ENCODE assay signal across 24 cellular contexts in the genomic region with DNA sequence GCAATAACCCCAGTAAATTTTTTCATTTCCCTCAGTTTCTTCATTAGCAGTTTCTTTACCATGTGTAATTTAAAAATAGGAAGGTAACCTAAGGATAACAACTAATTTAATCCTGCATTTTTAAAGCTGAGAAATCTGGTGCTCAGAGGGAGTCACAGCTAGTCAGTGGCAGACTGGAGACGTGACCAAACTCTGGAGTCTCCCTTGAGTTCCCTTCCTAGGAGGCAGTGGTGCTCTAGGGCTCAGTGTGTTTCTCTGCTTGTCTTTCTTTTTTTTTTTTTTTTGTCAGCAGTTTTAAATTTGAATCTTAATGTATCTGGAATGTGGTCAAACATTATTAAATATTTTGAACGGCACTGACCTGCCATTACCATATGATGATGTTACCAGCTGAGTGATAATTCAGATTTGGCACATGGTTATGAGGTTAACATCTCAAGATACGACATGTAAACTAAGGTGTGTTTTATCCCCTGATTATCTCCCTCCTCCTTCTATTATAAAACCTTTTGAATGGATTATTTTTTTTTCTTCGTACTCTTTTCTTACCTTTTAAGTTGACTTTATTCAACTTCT.
"Had no signal": no experiment of that assay in that cellular context is flagged by ENCODE, and none has a peak within 500 bp of the region (broad histone marks: within the 10 kb centered on the region; RNA-seq: fewer than 3 reads in every experiment).

No MANE protein-coding gene starts in this region.

- H3K9me3 ChIP-seq: neutrophil, psoas muscle, right lobe of liver, testis, tibial nerve, upper lobe of right lung, vagina had no signal

- H3K4me1 ChIP-seq: psoas muscle, right lobe of liver, spleen, testis, tibial nerve, upper lobe of right lung, vagina had no signal

- H3K4me3 Mint-ChIP-seq: endodermal cell; naive thymus-derived CD4-positive, alpha-beta T cell; nephron progenitor cell; stimulated activated naive B cell treated with anti-CD40 and anti-IgM and Interleukin-4, amounts not matched to agents 10 μg/mL and 1 μg/mL and 100 μg/mL, for 72 hours; stimulated activated naive CD8-positive, alpha-beta T cell treated with anti-CD3 and anti-CD28 coated beads, Interleukin-15, amount 100 ng/mL, for 72 hours had no signal

- H3K27me3 Mint-ChIP-seq: naive thymus-derived CD4-positive, alpha-beta T cell; stimulated activated naive B cell treated with anti-CD40 and anti-IgM and Interleukin-4, amounts not matched to agents 10 μg/mL and 1 μg/mL and 100 μg/mL, for 72 hours; stimulated activated naive CD8-positive, alpha-beta T cell treated with anti-CD3 and anti-CD28 coated beads, Interleukin-15, amount 100 ng/mL, for 72 hours had no signal

- ATAC-seq: esophagus mucosa; left colon; left ventricle myocardium superior; naive thymus-derived CD4-positive, alpha-beta T cell; psoas muscle; right lobe of liver; stimulated activated naive B cell treated with anti-CD40 and anti-IgM and Interleukin-4, amounts not matched to agents 10 μg/mL and 1 μg/mL and 100 μg/mL, for 72 hours; stimulated activated naive CD8-positive, alpha-beta T cell treated with anti-CD3 and anti-CD28 coated beads, Interleukin-15, amount 100 ng/mL, for 72 hours; upper lobe of right lung had no signal

- DNase-seq: effector CD4-positive, alpha-beta T cell; endodermal cell; foreskin fibroblast; left colon; left ventricle myocardium superior; naive thymus-derived CD4-positive, alpha-beta T cell; nephron progenitor cell; psoas muscle; retina; right lobe of liver; spleen; stimulated activated CD4-positive, alpha-beta T cell treated with anti-CD3 and anti-CD28 coated beads, Interleukin-15, amount 100 ng/mL, for 24 hours; stimulated activated CD4-positive, alpha-beta T cell treated with anti-CD3 and anti-CD28 coated beads, Interleukin-1b, Interleukin-23, amount 100 ng/mL, for 48 hours; stimulated activated CD4-positive, alpha-beta T cell treated with anti-CD3 and anti-CD28 coated beads, Interleukin-4, amount 100 ng/mL, for 24 hours; stimulated activated naive B cell treated with anti-CD40 and anti-IgM and Interleukin-4, amounts not matched to agents 10 μg/mL and 1 μg/mL and 100 μg/mL, for 72 hours; stimulated activated naive CD8-positive, alpha-beta T cell treated with anti-CD3 and anti-CD28 coated beads, Interleukin-15, amount 100 ng/mL, for 72 hours; testis; upper lobe of right lung had no signal

- H3K36me3 ChIP-seq: neutrophil, right lobe of liver, spleen, tibial nerve, upper lobe of right lung, vagina had no signal

- H3K4me3 ChIP-seq: coronary artery, lung, psoas muscle, right lobe of liver, spleen, testis, tibial nerve, upper lobe of right lung, vagina had no signal

- H3K4me1 Mint-ChIP-seq: endodermal cell; naive thymus-derived CD4-positive, alpha-beta T cell; nephron progenitor cell; stimulated activated naive B cell treated with anti-CD40 and anti-IgM and Interleukin-4, amounts not matched to agents 10 μg/mL and 1 μg/mL and 100 μg/mL, for 72 hours; stimulated activated naive CD8-positive, alpha-beta T cell treated with anti-CD3 and anti-CD28 coated beads, Interleukin-15, amount 100 ng/mL, for 72 hours had no signal

- H3K9me3 Mint-ChIP-seq: endodermal cell had no signal

- H3K27ac ChIP-seq: coronary artery, neutrophil, psoas muscle, right lobe of liver, spleen, testis, tibial nerve, upper lobe of right lung, vagina had no signal

- H3K27me3 ChIP-seq: neutrophil, right lobe of liver, spleen, testis, tibial nerve, upper lobe of right lung, vagina had no signal

- H3K27ac Mint-ChIP-seq: endodermal cell; naive thymus-derived CD4-positive, alpha-beta T cell; nephron progenitor cell; stimulated activated naive B cell treated with anti-CD40 and anti-IgM and Interleukin-4, amounts not matched to agents 10 μg/mL and 1 μg/mL and 100 μg/mL, for 72 hours; stimulated activated naive CD8-positive, alpha-beta T cell treated with anti-CD3 and anti-CD28 coated beads, Interleukin-15, amount 100 ng/mL, for 72 hours had no signal

- H3K36me3 Mint-ChIP-seq: naive thymus-derived CD4-positive, alpha-beta T cell; stimulated activated naive B cell treated with anti-CD40 and anti-IgM and Interleukin-4, amounts not matched to agents 10 μg/mL and 1 μg/mL and 100 μg/mL, for 72 hours had no signal
